In the genomic region with DNA sequence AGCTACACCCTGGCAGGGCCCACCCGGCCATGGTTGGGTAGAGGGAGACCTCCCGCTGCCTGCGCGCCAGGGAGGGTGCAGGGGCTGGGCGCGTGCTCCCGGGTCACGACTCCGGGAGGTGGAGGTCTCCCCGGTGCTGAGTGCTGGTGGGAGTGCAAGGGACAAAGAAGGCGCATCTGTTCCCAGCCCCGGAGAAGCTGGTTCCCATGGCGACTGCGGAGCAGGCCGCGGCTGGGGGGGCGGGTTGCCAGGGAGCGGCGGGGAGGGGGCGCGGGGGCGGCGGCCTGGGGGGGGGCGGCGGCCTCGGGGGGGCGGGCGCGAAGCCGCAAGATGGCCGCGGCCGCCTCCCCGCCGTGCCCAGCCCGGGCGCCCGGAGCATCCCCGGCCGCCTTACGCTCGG, we compare ENCODE assay signal across 9 cellular contexts. TPM values are rescaled to one million over a fixed set of nuclear protein-coding genes. Genes with fewer than 3 reads are reported as not detected.
DNase-seq lines count a peak whose midpoint lies in the region; ATAC-seq and TF ChIP-seq lines count a peak whose summit lies in the region.
"Had no signal": no experiment of that assay in that cellular context is flagged by ENCODE, and none has a peak within 500 bp of the region (broad histone marks: within the 10 kb centered on the region; RNA-seq: fewer than 3 reads in every experiment).

No MANE protein-coding gene starts in this region.

- no peak overlapping the region for H3K27ac Mint-ChIP-seq in endothelial cell (ENCODE audit: unreplicated experiment)

- H3K4me3 ChIP-seq in RWPE2 (ENCODE audit: severe bottlenecking), result peak overlapping the region; percentile 88
- H3K4me3 ChIP-seq in fibroblast of mammary gland (ENCODE audit: control insufficient read depth, low read depth, low read length), result peak overlapping the region; percentile 69
- H3K4me3 ChIP-seq in skeletal muscle cell (ENCODE audit: low read depth, low read length), result peak overlapping the region; percentile 67
- peak overlapping the region in 1 of 2 donors; percentile 63 for H3K4me3 ChIP-seq in gastroesophageal sphincter

- H3K9me3 ChIP-seq in RWPE2 (ENCODE audit: severe bottlenecking) (no peaks in the 10 kb centered on the region), gastroesophageal sphincter (no peaks in the 10 kb centered on the region)

- H3K4me1 Mint-ChIP-seq in endothelial cell (ENCODE audit: unreplicated experiment), result peaks cover 5% of the 10 kb centered on the region

- no peak overlapping the region for H3K4me3 Mint-ChIP-seq in endothelial cell (ENCODE audit: unreplicated experiment)

- peaks cover 16% of the 10 kb centered on the region for H3K36me3 ChIP-seq in RWPE2 (ENCODE audit: low read depth)
- no peaks in the 10 kb centered on the region for H3K36me3 ChIP-seq in gastroesophageal sphincter

- H3K27me3 ChIP-seq in RWPE2 (ENCODE audit: insufficient read depth, poor library complexity, severe bottlenecking) (no peaks in the 10 kb centered on the region), gastroesophageal sphincter (peaks cover 15% of the 10 kb centered on the region)

- H3K4me1 ChIP-seq in RWPE2 (ENCODE audit: insufficient read depth, poor library complexity, severe bottlenecking), result peaks cover 13% of the 10 kb centered on the region
- H3K4me1 ChIP-seq in gastroesophageal sphincter, result peaks cover 5 to 70% (median 30%) of the 10 kb centered on the region in 3 donors

- TF ChIP-seq CTCF in RWPE2 (IDR thresholded peaks at IDR 0.05; ENCODE audit: poor library complexity, severe bottlenecking) (no peak), fibroblast of mammary gland (conservative IDR thresholded peaks at IDR 0.05; ENCODE audit: control insufficient read depth, insufficient read depth, low read depth, low read length) (no peak), endothelial cell (IDR thresholded peaks at IDR 0.05; ENCODE audit: unreplicated experiment) (no peak), gastroesophageal sphincter (IDR thresholded peaks at IDR 0.05) (no peak)

- WGBS in gastroesophageal sphincter (ENCODE audit: low coverage in 1 of 2), 2 donors, result no CpG with 5 or more reads among the region's 42 CpGs

- H3K27me3 Mint-ChIP-seq in endothelial cell (ENCODE audit: unreplicated experiment), result peaks cover 14% of the 10 kb centered on the region

- H3K36me3 Mint-ChIP-seq in endothelial cell (ENCODE audit: low read depth, unreplicated experiment), result no peaks in the 10 kb centered on the region

- peak overlapping the region; percentile 97 for H3K27ac ChIP-seq in RWPE2 (ENCODE audit: poor library complexity, severe bottlenecking)
- peak overlapping the region in 1 of 4 donors; percentile 69 for H3K27ac ChIP-seq in gastroesophageal sphincter

- DNase-seq in NCI-H146 (lab: John Stamatoyannopoulos, UW), result peak; percentile 21
- DNase-seq in NCI-H146 treated with DMSO at 0.1 percent for 48 hours (lab: John Stamatoyannopoulos, UW; ENCODE audit: unreplicated experiment), result no peak
- DNase-seq in RWPE2 (ENCODE audit: low spot score), result no peak
- DNase-seq in fibroblast of mammary gland (ENCODE audit: low read depth), result no peak
- DNase-seq in skeletal muscle cell (ENCODE audit: low read depth), result no peak
- DNase-seq in endothelial cell (ENCODE audit: low spot score), result no peak
- no peak for DNase-seq in occipital lobe (lab: John Stamatoyannopoulos, UW)
- DNase-seq: activated naive CD4-positive, alpha-beta T cell treated with anti-CD3 and anti-CD28 coated beads, Interleukin-2, amount 50 U/mL, for 16 hours had no signal

- no peaks in the 10 kb centered on the region for H3K9me3 Mint-ChIP-seq in endothelial cell (ENCODE audit: unreplicated experiment)

- ATAC-seq in RWPE2 (ENCODE audit: low read depth) (no peak), gastroesophageal sphincter (no peak)

- TF ChIP-seq EP300 in gastroesophageal sphincter (IDR thresholded peaks at IDR 0.05), result no peak

- no peak for TF ChIP-seq POLR2A in gastroesophageal sphincter (IDR thresholded peaks at IDR 0.05)

RNA-seq across cellular contexts. Expression of a gene that starts 1.2 kb away (rescaled TPM):
- total RNA-seq in endothelial cell (ENCODE audit: unreplicated experiment), result 10.4 TPM
- total RNA-seq in occipital lobe, result 6.6 TPM
- under 1 TPM in 3 of 4 donors, not detected in 1; 0.13 to 0.73 (median 0.49) TPM for total RNA-seq in gastroesophageal sphincter

RNA-seq across cellular contexts. Expression of a gene that starts 5.0 kb away (rescaled TPM):
- total RNA-seq in endothelial cell (ENCODE audit: unreplicated experiment) (175 TPM), occipital lobe (11.9 TPM), gastroesophageal sphincter (100 to 1,000 TPM in 1 of 4 donors, 10 to 100 TPM in 3; 62.3 to 116 (median 84.1) TPM)

RNA-seq across cellular contexts. Expression of a gene that starts 11.8 kb away (rescaled TPM):
- total RNA-seq in endothelial cell (ENCODE audit: unreplicated experiment), result 204 TPM
- total RNA-seq in occipital lobe, result 15.3 TPM
- total RNA-seq in gastroesophageal sphincter, result 10 to 100 TPM; 20.0 to 40.1 (median 24.2) TPM

RNA-seq across cellular contexts. Expression of a gene that starts 31.0 kb away (rescaled TPM):
- total RNA-seq in endothelial cell (ENCODE audit: unreplicated experiment) (63.9 TPM), occipital lobe (49.0 TPM), gastroesophageal sphincter (10 to 100 TPM; 56.8 to 80.7 (median 60.9) TPM)

RNA-seq across cellular contexts. Expression of a gene that starts 32.6 kb away (rescaled TPM):
- total RNA-seq in endothelial cell (ENCODE audit: unreplicated experiment) (315 TPM), occipital lobe (598 TPM), gastroesophageal sphincter (100 to 1,000 TPM; 350 to 708 (median 559) TPM)
